ENCODE assay signal across 8 cellular contexts in genomic region chr2:240143801-240144648, GRCh38. TPM values are rescaled to one million over a fixed set of nuclear protein-coding genes. Genes with fewer than 3 reads are reported as not detected.
DNase-seq lines count a peak whose midpoint lies in the region; ATAC-seq and TF ChIP-seq lines count a peak whose summit lies in the region.

No MANE protein-coding gene starts in this region.

- TF ChIP-seq CTCF in OCI-LY1 (IDR thresholded peaks at IDR 0.05; ENCODE audit: low read length) = peak; percentile 84
- peak; percentile 87 for TF ChIP-seq CTCF in epithelial cell of proximal tubule (conservative IDR thresholded peaks at IDR 0.05; ENCODE audit: low read depth, low read length)

- H3K27me3 Mint-ChIP-seq in naive B cell = peaks cover 0 to 50% (median 28%) of the 10 kb centered on the region in 3 donors

- H3K27ac ChIP-seq in OCI-LY1 (ENCODE audit: low read depth, low read length, poor library complexity, severe bottlenecking) = no peak overlapping the region

- no peaks in the 10 kb centered on the region for H3K36me3 ChIP-seq in OCI-LY1 (ENCODE audit: insufficient read depth, low read length)

- ATAC-seq in HG03025 (IDR thresholded peaks at IDR 0.05; ENCODE audit: low FRiP score, unreplicated experiment) (peak; percentile 51), naive B cell (ENCODE audit: low read depth in 2 of 2) (peak; percentile 86 to 89), HG03565 (IDR thresholded peaks at IDR 0.05; ENCODE audit: unreplicated experiment) (no peak)

- H3F3A ChIP-seq in OCI-LY1 (ENCODE audit: insufficient read depth, low read length) = no peaks in the 10 kb centered on the region

- H3K9ac ChIP-seq in OCI-LY1 (ENCODE audit: low read length) = no peak overlapping the region

- no peaks in the 10 kb centered on the region for H3K79me2 ChIP-seq in OCI-LY1 (ENCODE audit: insufficient read depth, low read length)

- no peak overlapping the region for H2AFZ ChIP-seq in OCI-LY1 (ENCODE audit: low read length)

- no peaks in the 10 kb centered on the region for H3K9me2 ChIP-seq in OCI-LY1 (ENCODE audit: low read depth, low read length)

- no peaks in the 10 kb centered on the region for H3K9me3 ChIP-seq in OCI-LY1 (ENCODE audit: low read length)

- no peaks in the 10 kb centered on the region for H3K9me3 Mint-ChIP-seq in naive B cell

- H3K4me3 ChIP-seq in OCI-LY1 (ENCODE audit: low read depth, low read length, poor library complexity, severe bottlenecking) = no peak overlapping the region
- H3K4me3 ChIP-seq in epithelial cell of proximal tubule (ENCODE audit: low read depth, low read length) = no peak overlapping the region

- no peaks in the 10 kb centered on the region for H4K20me1 ChIP-seq in OCI-LY1 (ENCODE audit: insufficient read depth, low read length)

- H3K27ac Mint-ChIP-seq in naive B cell = peak overlapping the region in 1 of 6 donors; percentile 42

- no peak overlapping the region for H3K4me3 Mint-ChIP-seq in naive B cell

- 0 out of 2 replicates have a peak, but pooled peaks cover 4% of the 10 kb centered on the region for H3K27me3 ChIP-seq in OCI-LY1 (ENCODE audit: insufficient read depth, low read length)

- H3K36me3 Mint-ChIP-seq in naive B cell = no peaks in the 10 kb centered on the region

- no peaks in the 10 kb centered on the region for H3K4me1 ChIP-seq in OCI-LY1 (ENCODE audit: insufficient read depth, low read length, severe bottlenecking)

- H3K4me2 ChIP-seq in OCI-LY1 (ENCODE audit: low read length) = no peak overlapping the region

- DNase-seq in ELF-1 (ENCODE audit: low read depth, low spot score) = peak; percentile 88
- peak; percentile 81 for DNase-seq in activated T-cell treated with anti-CD3 and anti-CD28 coated beads for 1 hour (ENCODE audit: low read depth)
- no peak for DNase-seq in epithelial cell of proximal tubule (ENCODE audit: low read depth)
- peak; percentile 70 for DNase-seq in naive B cell
- DNase-seq in stimulated activated CD8-positive, alpha-beta memory T cell treated with anti-CD3 and anti-CD28 coated beads, Interleukin-7, amount 100 ng/mL, for 48 hours (ENCODE audit: extremely low read depth in 1 of 2, low read depth in 1 of 2) = peak; percentile 49 to 58

- peaks cover 0 to 4% (median 0%) of the 10 kb centered on the region in 3 donors for H3K4me1 Mint-ChIP-seq in naive B cell

RNA-seq across cellular contexts. Expression of gene OTOS, which starts 3.6 kb away (rescaled TPM):
- not detected in 2 replicates for total RNA-seq in epithelial cell of proximal tubule
- polyA plus RNA-seq in naive B cell (ENCODE audit: low read depth in 6 of 6) = not detected

RNA-seq across cellular contexts. Expression of gene COPS9, which starts 7.9 kb away (rescaled TPM):
- total RNA-seq in epithelial cell of proximal tubule = 274 and 409 TPM in 2 replicates
- 100 to 1,000 TPM; 182 to 232 (median 207) TPM for polyA plus RNA-seq in naive B cell (ENCODE audit: low read depth in 6 of 6)
